9 cellular contexts compared by ENCODE assay signal in the genomic region with DNA sequence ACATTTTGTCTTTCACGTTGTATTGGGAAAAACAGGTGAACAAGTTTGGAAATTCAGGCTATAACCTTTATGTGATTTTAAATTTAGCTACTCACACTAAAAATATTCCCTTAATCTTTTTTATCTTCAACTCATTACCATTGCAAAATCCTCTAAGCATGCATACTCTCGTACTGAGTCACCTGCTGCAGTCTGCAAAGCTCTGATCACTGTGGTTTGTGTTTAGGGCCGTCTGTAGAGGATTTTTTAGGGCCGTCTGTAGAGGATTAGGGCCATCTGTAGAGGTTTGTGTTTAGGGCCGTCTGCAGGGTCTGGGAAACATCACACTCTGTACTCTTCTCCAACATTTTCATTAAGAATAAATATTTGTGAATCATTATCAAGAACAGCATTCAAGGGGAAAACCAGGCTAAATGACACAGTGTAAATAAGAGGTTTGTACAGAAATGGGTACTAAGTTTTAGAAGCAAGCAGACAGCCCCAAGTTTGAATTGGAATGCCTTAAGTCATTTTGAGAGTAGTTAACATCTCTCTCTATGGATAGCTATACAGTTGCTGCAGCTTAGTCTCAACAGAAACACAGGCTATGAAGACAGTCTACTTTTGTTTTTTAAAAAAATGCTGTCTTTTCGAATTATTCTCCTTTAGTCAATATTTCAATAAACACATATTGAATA.
DNase-seq lines count a peak whose midpoint lies in the region; ATAC-seq and TF ChIP-seq lines count a peak whose summit lies in the region.
"Had no signal": no experiment of that assay in that cellular context is flagged by ENCODE, and none has a peak within 500 bp of the region (broad histone marks: within the 10 kb centered on the region; RNA-seq: fewer than 3 reads in every experiment).

No MANE protein-coding gene starts in this region.

- H3T11ph ChIP-seq in H9 (ENCODE audit: low read length) = no peak overlapping the region

- no peak overlapping the region for H3K14ac ChIP-seq in H9 (ENCODE audit: insufficient read depth, low read length)

- no peaks in the 10 kb centered on the region for H3K23me2 ChIP-seq in H9 (ENCODE audit: insufficient read length, low read depth, low read length, poor library complexity, severe bottlenecking)

- ATAC-seq in PC-3 = peak; percentile 98
- ATAC-seq in GM19397 (IDR thresholded peaks at IDR 0.05; ENCODE audit: unreplicated experiment) = no peak

- H4K5ac ChIP-seq in H9 (ENCODE audit: insufficient read length, low read depth, low read length) = no peak overlapping the region

- H2BK20ac ChIP-seq in H9 (ENCODE audit: low read depth, low read length, poor library complexity, severe bottlenecking) = no peak overlapping the region

- no peak overlapping the region for H3K4ac ChIP-seq in H9 (ENCODE audit: low read depth, low read length)

- no TSS peak for BruUV-seq in PC-3 (replicated peaks; lab: Mats Ljungman, UMichigan)

- H3K27ac ChIP-seq in H9 (ENCODE audit: insufficient read length, low read depth, low read length) (no peak overlapping the region), PC-3 (ENCODE audit: low read length) (peak overlapping the region; percentile 37), left ventricle myocardium inferior (replicated peaks) (peak overlapping the region; percentile 82)

- intact Hi-C loops in PC-3 (cut with micrococcal nuclease) (loop anchor here (1.0 kb wide), 2 partner anchors 15 to 35 kb away; no protein-coding TSS in a partner anchor), left ventricle myocardium inferior (cut with micrococcal nuclease) (no loop called here)

- no peaks in the 10 kb centered on the region for H3K27me3 Mint-ChIP-seq in H9 (ENCODE audit: low read depth)

- no peak overlapping the region for H3K4me3 Mint-ChIP-seq in H9

- H3K4me1 Mint-ChIP-seq in H9 = peaks cover 6 to 14% of the 10 kb centered on the region in 2 experiments

- H2BK5ac ChIP-seq in H9 (ENCODE audit: insufficient read length, low read length) = no peak overlapping the region

- no peaks in the 10 kb centered on the region for H3K9me3 Mint-ChIP-seq in H9

- H3K27ac Mint-ChIP-seq in H9 = peak overlapping the region in 2 of 3 experiments; percentile 55 to 68; a peak in 2 of 7 replicates

- no peak overlapping the region for H3K4me2 ChIP-seq in H9 (ENCODE audit: insufficient read depth, insufficient read length, low read length)
- peak overlapping the region; percentile 65 for H3K4me2 ChIP-seq in PC-3 (ENCODE audit: low read length)

- H4K91ac ChIP-seq in H9 (ENCODE audit: insufficient read length, low read depth, low read length) = no peak overlapping the region

- H3K18ac ChIP-seq in H9 (ENCODE audit: insufficient read length, low read depth, low read length) = no peak overlapping the region

- CTCF ChIA-PET in PC-3 (lab: Charles Lee) = interaction anchor here (0.6 to 0.7 kb wide), 2 partner anchors 16 to 37 kb away, joined by 3 to 11 read pairs; no protein-coding TSS in a partner anchor

- H3K36me3 Mint-ChIP-seq in H9 (ENCODE audit: insufficient read depth in 1 of 3, low read depth in 3 of 3) = no peaks in the 10 kb centered on the region

- no peak overlapping the region for H3K9ac ChIP-seq in H9 (ENCODE audit: extremely low read depth, insufficient read length, low read length)
- H3K9ac ChIP-seq in PC-3 (ENCODE audit: low read length) = no peak overlapping the region

- H3K4me1 ChIP-seq in H9 (ENCODE audit: insufficient read depth, low read length) = no peaks in the 10 kb centered on the region
- H3K4me1 ChIP-seq in PC-3 (ENCODE audit: insufficient read depth, low read length) = peaks cover 26% of the 10 kb centered on the region
- peaks cover 46% of the 10 kb centered on the region for H3K4me1 ChIP-seq in left ventricle myocardium inferior

- H3K27me3 ChIP-seq in H9 (ENCODE audit: insufficient read depth, low read length) = no peaks in the 10 kb centered on the region
- no peaks in the 10 kb centered on the region for H3K27me3 ChIP-seq in PC-3 (ENCODE audit: low read length)
- H3K27me3 ChIP-seq in left ventricle myocardium inferior (ENCODE audit: low read depth) = no peaks in the 10 kb centered on the region

- H2AFZ ChIP-seq in H9 (ENCODE audit: low read length) (no peak overlapping the region), PC-3 (ENCODE audit: low read length) (peak overlapping the region; percentile 36; the same call in 1 of the 2 replicates)

- no peaks in the 10 kb centered on the region for H3K9me2 ChIP-seq in PC-3 (replicated peaks; ENCODE audit: low read length)

- POLR2A ChIA-PET in PC-3 (lab: Charles Lee; ENCODE audit: unreplicated experiment) = interaction anchor here (0.5 kb wide), 1 partner anchor 51 kb away, joined by 4 read pairs; no protein-coding TSS in a partner anchor

- no peak overlapping the region for H4K8ac ChIP-seq in H9 (replicated peaks; ENCODE audit: insufficient read length, low read depth, low read length)

- H3K56ac ChIP-seq in H9 (ENCODE audit: insufficient read length, low read depth, low read length) = no peak overlapping the region

- H2BK120ac ChIP-seq in H9 (ENCODE audit: low read depth, low read length, poor library complexity, severe bottlenecking) = no peak overlapping the region

- H2BK15ac ChIP-seq in H9 (ENCODE audit: low read depth, low read length) = no peak overlapping the region

- H3K4me3 ChIP-seq in PC-3 (ENCODE audit: low read length) = peak overlapping the region; percentile 42; the same call in 1 of the 2 replicates
- no peak overlapping the region for H3K4me3 ChIP-seq in left ventricle myocardium inferior

- peaks cover 5% of the 10 kb centered on the region for H3F3A ChIP-seq in PC-3 (ENCODE audit: low read length, unreplicated experiment)

- H3K79me1 ChIP-seq in H9 (ENCODE audit: insufficient read depth, low read depth, low read length, poor library complexity, severe bottlenecking) = no peaks in the 10 kb centered on the region

- H3K79me2 ChIP-seq in H9 (ENCODE audit: insufficient read depth, low read length) (no peaks in the 10 kb centered on the region), PC-3 (ENCODE audit: low read length) (no peaks in the 10 kb centered on the region)

- WGBS in H9 (ENCODE audit: extremely low coverage, insufficient read length, low lambda C conversion rate) = no CpG with 5 or more reads among the region's 6 CpGs

- no peaks in the 10 kb centered on the region for H3K36me3 ChIP-seq in PC-3 (ENCODE audit: low read depth, low read length)
- H3K36me3 ChIP-seq in left ventricle myocardium inferior = no peaks in the 10 kb centered on the region

- peak; percentile 81 for DNase-seq in AG08395 (ENCODE audit: low spot score)
- DNase-seq in H9 = no peak
- DNase-seq in PC-3 = peak; percentile 90
- no peak for DNase-seq in left ventricle myocardium inferior
- no peak for DNase-seq in NCI-H128 (lab: John Stamatoyannopoulos, UW; ENCODE audit: unreplicated experiment)
- DNase-seq in NCI-H748 (lab: John Stamatoyannopoulos, UW; ENCODE audit: unreplicated experiment) = no peak
- no peak for DNase-seq in NCI-H2196 treated with DMSO at 0.1 percent for 48 hours (lab: John Stamatoyannopoulos, UW; ENCODE audit: unreplicated experiment)
- DNase-seq: NCI-H2081 treated with DMSO at 0.1 percent for 48 hours had no signal

- H2BK12ac ChIP-seq in H9 (ENCODE audit: insufficient read length, low read depth, low read length) = no peak overlapping the region

- H4K20me1 ChIP-seq in H9 (ENCODE audit: control insufficient read depth, insufficient read depth, insufficient read length) = no peaks in the 10 kb centered on the region
- no peaks in the 10 kb centered on the region for H4K20me1 ChIP-seq in PC-3 (ENCODE audit: low read length)

- TF ChIP-seq CTCF in H9 (conservative IDR thresholded peaks at IDR 0.05) (no peak), PC-3 (conservative IDR thresholded peaks at IDR 0.05; ENCODE audit: low read depth, low read length) (no peak), left ventricle myocardium inferior (IDR thresholded peaks at IDR 0.05; ENCODE audit: borderline replicate concordance) (no peak)

- H3K9me3 ChIP-seq in H9 (ENCODE audit: control insufficient read depth, low read depth, low read length) = no peaks in the 10 kb centered on the region
- H3K9me3 ChIP-seq in PC-3 (ENCODE audit: low read length) = no peaks in the 10 kb centered on the region
- no peaks in the 10 kb centered on the region for H3K9me3 ChIP-seq in left ventricle myocardium inferior (replicated peaks)

- no peak overlapping the region for H3K23ac ChIP-seq in H9 (ENCODE audit: insufficient read length, low read depth, low read length)

- H2AK5ac ChIP-seq in H9 (ENCODE audit: insufficient read length, low read length) = no peak overlapping the region

Comparison
In these comparisons a context has a peak if more than half of its experiments do, and no peak if none do; other contexts are left out.
1. DNase-seq: peak in AG08395 (single experiment) and PC-3 (single experiment); none in H9 (single experiment), left ventricle myocardium inferior (single experiment), NCI-H128 (single experiment), NCI-H748 (single experiment) and NCI-H2196 treated with DMSO at 0.1 percent for 48 hours (single experiment).